In genomic region chr10:122172311-122173008, GRCh38 we compare ENCODE assay signal across 17 cellular contexts.
DNase-seq lines count a peak whose midpoint lies in the region; ATAC-seq, FAIRE-seq and TF ChIP-seq lines count a peak whose summit lies in the region.
"Had no signal": no experiment of that assay in that cellular context is flagged by ENCODE, and none has a peak within 500 bp of the region (broad histone marks: within the 10 kb centered on the region; RNA-seq: fewer than 3 reads in every experiment).

No MANE protein-coding gene starts in this region.

- H3K9ac ChIP-seq in astrocyte (ENCODE audit: low read length) = no peak overlapping the region

- H3K36me3 Mint-ChIP-seq in astrocyte (ENCODE audit: low read depth, unreplicated experiment) (peaks cover 3% of the 10 kb centered on the region), glutamatergic neuron (ENCODE audit: unreplicated experiment) (no peaks in the 10 kb centered on the region), nephron (ENCODE audit: low read depth) (no peaks in the 10 kb centered on the region), type B pancreatic cell (peaks cover 4% of the 10 kb centered on the region)
- no peaks in the 10 kb centered on the region for H3K36me3 Mint-ChIP-seq in activated CD8-positive, alpha-beta memory T cell treated with anti-CD3 and anti-CD28 coated beads, Interleukin-2, amount 10 ng/mL, durations not matched to agents 7 days and 5 days
- H3K36me3 Mint-ChIP-seq: memory B cell had no signal

- H3K79me2 ChIP-seq in astrocyte (ENCODE audit: insufficient read depth, low read length) = peaks cover 41% of the 10 kb centered on the region

- no peaks in the 10 kb centered on the region for H3K9me3 ChIP-seq in astrocyte (ENCODE audit: insufficient read depth, low read depth, low read length)

- no peak overlapping the region for H3K4me3 ChIP-seq in astrocyte (ENCODE audit: insufficient read depth, low read depth, low read length)

- no peak overlapping the region for H2AFZ ChIP-seq in astrocyte (ENCODE audit: low read depth, low read length)

- H3K4me3 Mint-ChIP-seq in astrocyte (ENCODE audit: unreplicated experiment) (no peak overlapping the region), glutamatergic neuron (ENCODE audit: unreplicated experiment) (peak overlapping the region; percentile 84), nephron (peak overlapping the region in 2 of 3 experiments; percentile 29 to 36), type B pancreatic cell (peak overlapping the region; percentile 76)
- H3K4me3 Mint-ChIP-seq in activated CD8-positive, alpha-beta memory T cell treated with anti-CD3 and anti-CD28 coated beads, Interleukin-2, amount 10 ng/mL, durations not matched to agents 7 days and 5 days = no peak overlapping the region
- H3K4me3 Mint-ChIP-seq: memory B cell; T-helper 1 cell treated with Interleukin-12 subunit alpha and Interleukin-12 subunit beta and Interleukin-4 antibody, amounts not matched to agents 30 μg/mL and 1 μg/mL, for 36 hours had no signal

- H3K4me1 Mint-ChIP-seq in astrocyte (ENCODE audit: low read depth, unreplicated experiment) (peaks cover 23% of the 10 kb centered on the region), glutamatergic neuron (ENCODE audit: low read depth, unreplicated experiment) (peaks cover 84% of the 10 kb centered on the region), nephron (peaks cover 62% of the 10 kb centered on the region), type B pancreatic cell (ENCODE audit: unreplicated experiment) (peaks cover 52% of the 10 kb centered on the region)
- H3K4me1 Mint-ChIP-seq in activated CD8-positive, alpha-beta memory T cell treated with anti-CD3 and anti-CD28 coated beads, Interleukin-2, amount 10 ng/mL, durations not matched to agents 7 days and 5 days = no peaks in the 10 kb centered on the region
- H3K4me1 Mint-ChIP-seq: memory B cell had no signal

- CTCF ChIA-PET in activated CD8-positive, alpha-beta memory T cell treated with anti-CD3 and anti-CD28 coated beads, Interleukin-2, amount 10 ng/mL, durations not matched to agents 7 days and 5 days (lab: Charles Lee) = interaction anchor here (0.7 kb wide), 1 partner anchor 30 kb away, joined by 4 read pairs; no protein-coding TSS in a partner anchor

- no peaks in the 10 kb centered on the region for H3K27me3 ChIP-seq in astrocyte (ENCODE audit: insufficient read depth, low read length)

- DNase-seq in astrocyte (ENCODE audit: low read depth) (no peak), glutamatergic neuron (no peak), type B pancreatic cell (ENCODE audit: extremely low spot score, unreplicated experiment) (no peak), NCI-H2171 treated with DMSO at 0.1 percent for 48 hours (lab: John Stamatoyannopoulos, UW) (no peak)
- DNase-seq in activated CD8-positive, alpha-beta memory T cell treated with anti-CD3 and anti-CD28 coated beads, Interleukin-2, amount 10 ng/mL, durations not matched to agents 7 days and 5 days = no peak
- DNase-seq: activated CD4-positive, CD25-positive, alpha-beta regulatory T cell; activated effector memory CD4-positive, alpha-beta T cell treated with anti-CD3 and anti-CD28 coated beads, Interleukin-2, amount 50 U/mL, for 16 hours; NCI-H187 treated with DMSO at 0.1 percent for 48 hours; NCI-H510A; SHP77 treated with DMSO at 0.1 percent for 48 hours; stimulated activated CD4-positive, alpha-beta T cell treated with anti-CD3 and anti-CD28 coated beads, Interleukin-2, amount 100 ng/mL, for 48 hours had no signal

- no peak overlapping the region for H3K27ac ChIP-seq in astrocyte (ENCODE audit: low read depth, low read length)
- H3K27ac ChIP-seq: epithelial cell of prostate had no signal

- H3K27me3 Mint-ChIP-seq in astrocyte (ENCODE audit: low read depth, unreplicated experiment) = peaks cover 2% of the 10 kb centered on the region
- peaks cover 14% of the 10 kb centered on the region for H3K27me3 Mint-ChIP-seq in glutamatergic neuron (ENCODE audit: unreplicated experiment)
- H3K27me3 Mint-ChIP-seq in nephron (ENCODE audit: low read depth) = no peaks in the 10 kb centered on the region
- H3K27me3 Mint-ChIP-seq in type B pancreatic cell = no peaks in the 10 kb centered on the region
- H3K27me3 Mint-ChIP-seq in activated CD8-positive, alpha-beta memory T cell treated with anti-CD3 and anti-CD28 coated beads, Interleukin-2, amount 10 ng/mL, durations not matched to agents 7 days and 5 days = peaks cover 5% of the 10 kb centered on the region

- no peak for ATAC-seq in activated CD8-positive, alpha-beta memory T cell treated with anti-CD3 and anti-CD28 coated beads, Interleukin-2, amount 10 ng/mL, durations not matched to agents 7 days and 5 days
- no peak for ATAC-seq in GM19452 (IDR thresholded peaks at IDR 0.05; ENCODE audit: unreplicated experiment)

- H3K9me3 Mint-ChIP-seq in astrocyte (ENCODE audit: unreplicated experiment) = no peaks in the 10 kb centered on the region
- peaks cover 18% of the 10 kb centered on the region for H3K9me3 Mint-ChIP-seq in glutamatergic neuron (ENCODE audit: unreplicated experiment)
- H3K9me3 Mint-ChIP-seq in nephron = no peaks in the 10 kb centered on the region
- H3K9me3 Mint-ChIP-seq in type B pancreatic cell = no peaks in the 10 kb centered on the region
- H3K9me3 Mint-ChIP-seq in activated CD8-positive, alpha-beta memory T cell treated with anti-CD3 and anti-CD28 coated beads, Interleukin-2, amount 10 ng/mL, durations not matched to agents 7 days and 5 days (ENCODE audit: low read depth) = no peaks in the 10 kb centered on the region
- H3K9me3 Mint-ChIP-seq: memory B cell; T-helper 1 cell treated with Interleukin-12 subunit alpha and Interleukin-12 subunit beta and Interleukin-4 antibody, amounts not matched to agents 30 μg/mL and 1 μg/mL, for 36 hours had no signal

- H3K36me3 ChIP-seq in astrocyte (ENCODE audit: insufficient read depth, low read length) = no peaks in the 10 kb centered on the region

- FAIRE-seq in astrocyte (lab: Jason Lieb, UNC) = no peak
- FAIRE-seq: G401.6 had no signal

- H3K4me2 ChIP-seq in astrocyte (ENCODE audit: low read length) = no peak overlapping the region

- peaks cover 72% of the 10 kb centered on the region for H4K20me1 ChIP-seq in astrocyte (ENCODE audit: insufficient read depth, low read length)

- peak overlapping the region; percentile 43 for H3K27ac Mint-ChIP-seq in astrocyte (ENCODE audit: unreplicated experiment)
- peak overlapping the region; percentile 75 for H3K27ac Mint-ChIP-seq in glutamatergic neuron (ENCODE audit: unreplicated experiment)
- peak overlapping the region; percentile 86 to 97 (median 96) for H3K27ac Mint-ChIP-seq in nephron
- peak overlapping the region; percentile 71 for H3K27ac Mint-ChIP-seq in type B pancreatic cell
- H3K27ac Mint-ChIP-seq in activated CD8-positive, alpha-beta memory T cell treated with anti-CD3 and anti-CD28 coated beads, Interleukin-2, amount 10 ng/mL, durations not matched to agents 7 days and 5 days = no peak overlapping the region
- H3K27ac Mint-ChIP-seq: memory B cell; T-helper 1 cell treated with Interleukin-12 subunit alpha and Interleukin-12 subunit beta and Interleukin-4 antibody, amounts not matched to agents 30 μg/mL and 1 μg/mL, for 36 hours had no signal

- TF ChIP-seq CTCF in astrocyte (IDR thresholded peaks at IDR 0.05; ENCODE audit: insufficient read depth, low read depth, low read length) = no peak
- no peak for TF ChIP-seq CTCF in glutamatergic neuron (IDR thresholded peaks at IDR 0.05; ENCODE audit: partially characterized antibody, unreplicated experiment)
- TF ChIP-seq CTCF in nephron (IDR thresholded peaks at IDR 0.05; ENCODE audit: unreplicated experiment in 3 of 3) = no peak
- TF ChIP-seq CTCF in type B pancreatic cell (conservative IDR thresholded peaks at IDR 0.05) = peak; percentile 19

- peaks cover 8% of the 10 kb centered on the region for H3K4me1 ChIP-seq in astrocyte (ENCODE audit: insufficient read depth, low read length)

Comparison
In these comparisons a context has a peak if more than half of its experiments do, and no peak if none do; other contexts are left out.
1. H3K4me3 Mint-ChIP-seq: peak in glutamatergic neuron (single experiment), nephron (2 of 3) and type B pancreatic cell (single experiment); none in astrocyte (single experiment) and activated CD8-positive, alpha-beta memory T cell treated with anti-CD3 and anti-CD28 coated beads, Interleukin-2, amount 10 ng/mL, durations not matched to agents 7 days and 5 days (single experiment).